ENCODE assay signal across 1 cellular context in the genomic region with DNA sequence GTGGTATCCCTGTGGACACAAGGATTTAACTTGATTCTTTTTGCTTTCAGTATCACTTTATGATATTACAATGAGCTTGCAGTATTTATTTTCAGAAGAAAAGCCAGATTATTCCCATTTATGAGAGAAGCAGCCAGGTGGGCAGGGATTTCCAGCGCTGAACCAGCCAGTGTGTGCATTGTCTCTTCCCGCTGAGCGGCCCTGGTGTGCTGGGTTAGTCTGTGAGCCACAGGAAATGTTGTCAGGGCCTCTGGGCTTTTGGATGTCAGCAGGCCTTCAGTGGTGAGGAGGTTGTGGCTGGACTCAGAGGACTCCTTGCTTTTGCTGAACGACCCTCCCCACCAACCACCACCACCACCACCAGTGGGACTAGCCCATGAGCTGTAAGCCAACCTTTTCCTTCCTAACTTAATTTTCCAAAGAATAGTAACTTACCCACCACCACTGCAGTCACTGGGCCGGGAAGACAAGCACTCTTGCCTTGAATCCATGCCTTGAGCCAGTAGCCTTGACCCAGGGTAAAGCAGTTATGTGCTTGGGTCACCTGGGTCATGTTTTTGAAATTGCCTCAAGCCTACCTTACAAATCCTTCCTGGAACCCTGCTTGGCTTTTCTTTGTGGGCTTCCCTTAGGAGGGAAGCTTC.
TF ChIP-seq lines count a peak whose summit lies in the region.

No MANE protein-coding gene starts in this region.

TF ChIP-seq in HepG2, 621 proteins besides CTCF, POLR2A, EP300 and RAD21 (continued from another document and continues in another):
- TF ChIP-seq PHB2 (IDR thresholded peaks at IDR 0.05; ENCODE audit: partially characterized antibody) = no peak
- TF ChIP-seq, protein P1, sequence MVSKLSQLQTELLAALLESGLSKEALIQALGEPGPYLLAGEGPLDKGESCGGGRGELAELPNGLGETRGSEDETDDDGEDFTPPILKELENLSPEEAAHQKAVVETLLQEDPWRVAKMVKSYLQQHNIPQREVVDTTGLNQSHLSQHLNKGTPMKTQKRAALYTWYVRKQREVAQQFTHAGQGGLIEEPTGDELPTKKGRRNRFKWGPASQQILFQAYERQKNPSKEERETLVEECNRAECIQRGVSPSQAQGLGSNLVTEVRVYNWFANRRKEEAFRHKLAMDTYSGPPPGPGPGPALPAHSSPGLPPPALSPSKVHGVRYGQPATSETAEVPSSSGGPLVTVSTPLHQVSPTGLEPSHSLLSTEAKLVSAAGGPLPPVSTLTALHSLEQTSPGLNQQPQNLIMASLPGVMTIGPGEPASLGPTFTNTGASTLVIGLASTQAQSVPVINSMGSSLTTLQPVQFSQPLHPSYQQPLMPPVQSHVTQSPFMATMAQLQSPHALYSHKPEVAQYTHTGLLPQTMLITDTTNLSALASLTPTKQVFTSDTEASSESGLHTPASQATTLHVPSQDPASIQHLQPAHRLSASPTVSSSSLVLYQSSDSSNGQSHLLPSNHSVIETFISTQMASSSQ (IDR thresholded peaks at IDR 0.05; ENCODE audit: low read depth) = no peak
- TF ChIP-seq, protein P1 (CRISPR knock-in tag; IDR thresholded peaks at IDR 0.05; ENCODE audit: borderline replicate concordance) = no peak
- no peak for TF ChIP-seq ZNF354B (CRISPR knock-in tag; IDR thresholded peaks at IDR 0.05)
- no peak for TF ChIP-seq STAT5B (CRISPR knock-in tag; IDR thresholded peaks at IDR 0.05)
- no peak for TF ChIP-seq ZNF629 (CRISPR knock-in tag; conservative IDR thresholded peaks at IDR 0.05)
- TF ChIP-seq ZNF3 (CRISPR knock-in tag; IDR thresholded peaks at IDR 0.05) = no peak
- TF ChIP-seq TRIM24 (CRISPR knock-in tag; IDR thresholded peaks at IDR 0.05) = no peak
- TF ChIP-seq, protein P2, sequence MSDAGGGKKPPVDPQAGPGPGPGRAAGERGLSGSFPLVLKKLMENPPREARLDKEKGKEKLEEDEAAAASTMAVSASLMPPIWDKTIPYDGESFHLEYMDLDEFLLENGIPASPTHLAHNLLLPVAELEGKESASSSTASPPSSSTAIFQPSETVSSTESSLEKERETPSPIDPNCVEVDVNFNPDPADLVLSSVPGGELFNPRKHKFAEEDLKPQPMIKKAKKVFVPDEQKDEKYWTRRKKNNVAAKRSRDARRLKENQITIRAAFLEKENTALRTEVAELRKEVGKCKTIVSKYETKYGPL (CRISPR knock-in tag; IDR thresholded peaks at IDR 0.05) = no peak
- TF ChIP-seq PCBP1 (IDR thresholded peaks at IDR 0.05; ENCODE audit: borderline replicate concordance, low read depth, low read length) = no peak
- no peak for TF ChIP-seq FLYWCH1 (CRISPR knock-in tag; IDR thresholded peaks at IDR 0.05)
- no peak for TF ChIP-seq GZF1 (CRISPR knock-in tag; IDR thresholded peaks at IDR 0.05)
- no peak for TF ChIP-seq FOSL1 (CRISPR knock-in tag; IDR thresholded peaks at IDR 0.05; ENCODE audit: borderline replicate concordance)
- no peak for TF ChIP-seq RBM22 (optimal IDR thresholded peaks at IDR 0.05; ENCODE audit: low read length)
- peak; percentile 16; the same call in 1 of the 2 replicates for TF ChIP-seq POLR2G (IDR thresholded peaks at IDR 0.05; ENCODE audit: low read depth, low read length)
- TF ChIP-seq NFYC (CRISPR knock-in tag; IDR thresholded peaks at IDR 0.05) = no peak
- TF ChIP-seq HBP1 (CRISPR knock-in tag; IDR thresholded peaks at IDR 0.05; ENCODE audit: low read depth) = no peak
- no peak for TF ChIP-seq CC2D1A (CRISPR knock-in tag; IDR thresholded peaks at IDR 0.05)
- TF ChIP-seq ZNF350 (CRISPR knock-in tag; IDR thresholded peaks at IDR 0.05; ENCODE audit: borderline replicate concordance, low read depth) = no peak
- TF ChIP-seq ZMYM3 (CRISPR knock-in tag; IDR thresholded peaks at IDR 0.05) = 0 out of 2 replicates have a peak, but pooled peaks have one; percentile 14
- TF ChIP-seq MAFK (conservative IDR thresholded peaks at IDR 0.05 in 1 of 2, IDR thresholded peaks at IDR 0.05 in 1 of 2; ENCODE audit: low read length in 2 of 2) = no peak
- no peak for TF ChIP-seq PHF21A (CRISPR knock-in tag; IDR thresholded peaks at IDR 0.05)
- TF ChIP-seq ZNF30 (CRISPR knock-in tag; IDR thresholded peaks at IDR 0.05) = no peak
- no peak for TF ChIP-seq HMG20A (CRISPR knock-in tag; IDR thresholded peaks at IDR 0.05; ENCODE audit: borderline replicate concordance)
- TF ChIP-seq, protein P3, sequence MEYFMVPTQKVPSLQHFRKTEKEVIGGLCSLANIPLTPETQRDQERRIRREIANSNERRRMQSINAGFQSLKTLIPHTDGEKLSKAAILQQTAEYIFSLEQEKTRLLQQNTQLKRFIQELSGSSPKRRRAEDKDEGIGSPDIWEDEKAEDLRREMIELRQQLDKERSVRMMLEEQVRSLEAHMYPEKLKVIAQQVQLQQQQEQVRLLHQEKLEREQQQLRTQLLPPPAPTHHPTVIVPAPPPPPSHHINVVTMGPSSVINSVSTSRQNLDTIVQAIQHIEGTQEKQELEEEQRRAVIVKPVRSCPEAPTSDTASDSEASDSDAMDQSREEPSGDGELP (IDR thresholded peaks at IDR 0.05; ENCODE audit: borderline replicate concordance, low read depth) = no peak
- no peak for TF ChIP-seq KAT8 (CRISPR knock-in tag; IDR thresholded peaks at IDR 0.05)
- peak; percentile 54; the same call in 1 of the 2 replicates for TF ChIP-seq SAP130 (CRISPR knock-in tag; IDR thresholded peaks at IDR 0.05; ENCODE audit: low read depth)
- no peak for TF ChIP-seq FOSL2 (CRISPR knock-in tag; IDR thresholded peaks at IDR 0.05)
- TF ChIP-seq NPAS2 (CRISPR knock-in tag; IDR thresholded peaks at IDR 0.05; ENCODE audit: borderline replicate concordance) = no peak
- 0 out of 2 replicates have a peak, but pooled peaks have one; percentile 36 for TF ChIP-seq GFI1 (CRISPR knock-in tag; IDR thresholded peaks at IDR 0.05; ENCODE audit: borderline replicate concordance)
- no peak for TF ChIP-seq ZNF143 (CRISPR knock-in tag; IDR thresholded peaks at IDR 0.05)
- TF ChIP-seq GATA4 (IDR thresholded peaks at IDR 0.05; ENCODE audit: borderline replicate concordance, low read depth) = no peak
- no peak for TF ChIP-seq REXO4 (CRISPR knock-in tag; IDR thresholded peaks at IDR 0.05; ENCODE audit: borderline replicate concordance)
- 0 out of 2 replicates have a peak, but pooled peaks have one; percentile 9 for TF ChIP-seq KDM3A (CRISPR knock-in tag; IDR thresholded peaks at IDR 0.05; ENCODE audit: low read depth)
- TF ChIP-seq ZSCAN29 (CRISPR knock-in tag; conservative IDR thresholded peaks at IDR 0.05) = no peak
- TF ChIP-seq NCOA2 (CRISPR knock-in tag; IDR thresholded peaks at IDR 0.05) = peak; percentile 17; the same call in 1 of the 2 replicates
- TF ChIP-seq DPF2 (CRISPR knock-in tag; IDR thresholded peaks at IDR 0.05; ENCODE audit: borderline replicate concordance, low read depth) = no peak
- TF ChIP-seq, protein P4, sequence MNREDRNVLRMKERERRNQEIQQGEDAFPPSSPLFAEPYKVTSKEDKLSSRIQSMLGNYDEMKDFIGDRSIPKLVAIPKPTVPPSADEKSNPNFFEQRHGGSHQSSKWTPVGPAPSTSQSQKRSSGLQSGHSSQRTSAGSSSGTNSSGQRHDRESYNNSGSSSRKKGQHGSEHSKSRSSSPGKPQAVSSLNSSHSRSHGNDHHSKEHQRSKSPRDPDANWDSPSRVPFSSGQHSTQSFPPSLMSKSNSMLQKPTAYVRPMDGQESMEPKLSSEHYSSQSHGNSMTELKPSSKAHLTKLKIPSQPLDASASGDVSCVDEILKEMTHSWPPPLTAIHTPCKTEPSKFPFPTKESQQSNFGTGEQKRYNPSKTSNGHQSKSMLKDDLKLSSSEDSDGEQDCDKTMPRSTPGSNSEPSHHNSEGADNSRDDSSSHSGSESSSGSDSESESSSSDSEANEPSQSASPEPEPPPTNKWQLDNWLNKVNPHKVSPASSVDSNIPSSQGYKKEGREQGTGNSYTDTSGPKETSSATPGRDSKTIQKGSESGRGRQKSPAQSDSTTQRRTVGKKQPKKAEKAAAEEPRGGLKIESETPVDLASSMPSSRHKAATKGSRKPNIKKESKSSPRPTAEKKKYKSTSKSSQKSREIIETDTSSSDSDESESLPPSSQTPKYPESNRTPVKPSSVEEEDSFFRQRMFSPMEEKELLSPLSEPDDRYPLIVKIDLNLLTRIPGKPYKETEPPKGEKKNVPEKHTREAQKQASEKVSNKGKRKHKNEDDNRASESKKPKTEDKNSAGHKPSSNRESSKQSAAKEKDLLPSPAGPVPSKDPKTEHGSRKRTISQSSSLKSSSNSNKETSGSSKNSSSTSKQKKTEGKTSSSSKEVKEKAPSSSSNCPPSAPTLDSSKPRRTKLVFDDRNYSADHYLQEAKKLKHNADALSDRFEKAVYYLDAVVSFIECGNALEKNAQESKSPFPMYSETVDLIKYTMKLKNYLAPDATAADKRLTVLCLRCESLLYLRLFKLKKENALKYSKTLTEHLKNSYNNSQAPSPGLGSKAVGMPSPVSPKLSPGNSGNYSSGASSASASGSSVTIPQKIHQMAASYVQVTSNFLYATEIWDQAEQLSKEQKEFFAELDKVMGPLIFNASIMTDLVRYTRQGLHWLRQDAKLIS (CRISPR knock-in tag; IDR thresholded peaks at IDR 0.05) = no peak
- TF ChIP-seq ZNF773 (CRISPR knock-in tag; IDR thresholded peaks at IDR 0.05; ENCODE audit: borderline replicate concordance) = no peak
- TF ChIP-seq ZNF20 (CRISPR knock-in tag; IDR thresholded peaks at IDR 0.05) = no peak
- TF ChIP-seq RXRA (CRISPR knock-in tag; IDR thresholded peaks at IDR 0.05) = no peak
- no peak for TF ChIP-seq NFE2L2 (IDR thresholded peaks at IDR 0.05; ENCODE audit: low read length)
- no peak for TF ChIP-seq SMYD3 (CRISPR knock-in tag; IDR thresholded peaks at IDR 0.05)
- no peak for TF ChIP-seq SMAD1 (CRISPR knock-in tag; IDR thresholded peaks at IDR 0.05; ENCODE audit: borderline replicate concordance, low read depth)
- 0 out of 2 replicates have a peak, but pooled peaks have one; percentile 8 for TF ChIP-seq ZMYM2 (CRISPR knock-in tag; IDR thresholded peaks at IDR 0.05)
- TF ChIP-seq HDAC2 (CRISPR knock-in tag; IDR thresholded peaks at IDR 0.05) = no peak
- no peak for TF ChIP-seq ESRRA (CRISPR knock-in tag; IDR thresholded peaks at IDR 0.05; ENCODE audit: low read depth)
- no peak for TF ChIP-seq AHR (CRISPR knock-in tag; IDR thresholded peaks at IDR 0.05)
- no peak for TF ChIP-seq ZNF720 (CRISPR knock-in tag; IDR thresholded peaks at IDR 0.05)
- no peak for TF ChIP-seq CBFB (CRISPR knock-in tag; IDR thresholded peaks at IDR 0.05)
- TF ChIP-seq NFYB (CRISPR knock-in tag; IDR thresholded peaks at IDR 0.05) = no peak
- no peak for TF ChIP-seq NR2C2 (CRISPR knock-in tag; IDR thresholded peaks at IDR 0.05; ENCODE audit: borderline replicate concordance)
- TF ChIP-seq ZFX (CRISPR knock-in tag; IDR thresholded peaks at IDR 0.05; ENCODE audit: low read depth) = peak; percentile 64
- TF ChIP-seq RNF219 (CRISPR knock-in tag; IDR thresholded peaks at IDR 0.05) = no peak
- no peak for TF ChIP-seq E2F1 (CRISPR knock-in tag; IDR thresholded peaks at IDR 0.05)
- no peak for TF ChIP-seq ZNF337 (CRISPR knock-in tag; IDR thresholded peaks at IDR 0.05; ENCODE audit: borderline replicate concordance, low read depth)
